8 cellular contexts compared by ENCODE assay signal in genomic region chr3:107690522-107691138, GRCh38.
A peak's percentile ranks its signal among the peaks of the same experiment; 100 is the strongest.
DNase-seq lines count a peak whose midpoint lies in the region; ATAC-seq, FAIRE-seq and TF ChIP-seq lines count a peak whose summit lies in the region.

No MANE protein-coding gene starts in this region.

- H3K27ac ChIP-seq in transverse colon, result no peak overlapping the region

- H3K27me3 ChIP-seq in transverse colon, result no peaks in the 10 kb centered on the region

- TF ChIP-seq EP300 in transverse colon (IDR thresholded peaks at IDR 0.05; ENCODE audit: low read depth), result no peak

- peak; percentile 96 for FAIRE-seq in islet of Langerhans (lab: Jason Lieb, UNC)

- DNase-seq in SHP77 (lab: John Stamatoyannopoulos, UW) (peak; percentile 10 to 55), SHP77 treated with DMSO at 0.1 percent for 48 hours (lab: John Stamatoyannopoulos, UW) (no peak), NCI-H2171 treated with DMSO at 0.1 percent for 48 hours (lab: John Stamatoyannopoulos, UW) (peak; percentile 79), astrocyte of the hippocampus (ENCODE audit: low read depth, low spot score) (peak; percentile 66), transverse colon (no peak)

- intact Hi-C loops in transverse colon (cut with DNase I; ENCODE audit: low total_unique reads), result no loop called here

- no peaks in the 10 kb centered on the region for H3K9me3 ChIP-seq in transverse colon

- H3K4me3 ChIP-seq in transverse colon, result no peak overlapping the region

- ATAC-seq in HG02870 (IDR thresholded peaks at IDR 0.05; ENCODE audit: unreplicated experiment) (peak; percentile 81), HG02840 (IDR thresholded peaks at IDR 0.05; ENCODE audit: low FRiP score, unreplicated experiment) (no peak)

- no peaks in the 10 kb centered on the region for H3K36me3 ChIP-seq in transverse colon

- H3K4me1 ChIP-seq in transverse colon, result no peaks in the 10 kb centered on the region

- WGBS in transverse colon (ENCODE audit: low coverage in 1 of 2), 2 donors, result 30 to 32% methylated on average over 2 of the region's 2 CpGs

- in situ Hi-C loops in transverse colon (cut with MboI; ENCODE audit: low pct_ligation_motif_present in 1 of 4, low pct_unique_long_range_greater_than_20kb in 1 of 4, low sequenced_read_pairs in 3 of 4), result no loop called here

- TF ChIP-seq POLR2A in transverse colon (IDR thresholded peaks at IDR 0.05), result no peak

- TF ChIP-seq CTCF in transverse colon (IDR thresholded peaks at IDR 0.05), result peak; percentile 44 to 63 (median 53)

Comparison
In these comparisons a context has a peak if more than half of its experiments do, and no peak if none do; other contexts are left out.
1. DNase-seq: peak in SHP77 (2 of 2), NCI-H2171 treated with DMSO at 0.1 percent for 48 hours (single experiment) and astrocyte of the hippocampus (single experiment); none in SHP77 treated with DMSO at 0.1 percent for 48 hours (single experiment) and transverse colon (single experiment).